ENCODE assay signal across 14 cellular contexts in the genomic region with DNA sequence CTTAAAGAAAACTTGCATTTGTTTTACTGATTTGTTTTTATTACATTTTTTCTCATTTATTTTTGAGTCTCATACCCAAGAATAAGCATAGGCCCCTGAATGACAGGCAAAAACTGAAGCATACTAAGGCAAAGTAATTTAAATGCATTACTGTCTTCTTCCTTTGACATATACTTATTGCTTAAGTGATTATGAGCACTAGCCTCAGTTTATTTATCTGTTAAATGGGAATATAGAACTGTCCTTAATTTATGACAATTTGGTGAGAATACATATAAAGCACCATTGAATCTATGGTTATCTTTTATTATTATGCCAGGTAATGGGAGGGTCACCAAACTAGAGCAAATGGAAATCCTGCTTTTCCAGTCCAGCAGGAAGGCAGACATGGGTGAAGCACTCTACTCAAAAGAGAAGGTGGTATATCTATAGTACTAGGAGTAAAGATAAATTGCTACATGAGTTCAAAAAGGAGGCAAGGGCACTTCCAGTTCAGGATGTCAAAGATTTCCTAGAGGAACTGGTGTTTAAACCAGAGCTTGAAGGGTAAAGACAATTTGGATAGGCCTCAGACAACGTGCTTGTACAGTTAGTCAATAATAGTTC.
DNase-seq lines count a peak whose midpoint lies in the region; ATAC-seq and TF ChIP-seq lines count a peak whose summit lies in the region.
"Had no signal": no experiment of that assay in that cellular context is flagged by ENCODE, and none has a peak within 500 bp of the region (broad histone marks: within the 10 kb centered on the region; RNA-seq: fewer than 3 reads in every experiment).

No MANE protein-coding gene starts in this region.

- CTCF ChIA-PET in CD4-positive, alpha-beta memory T cell (lab: Charles Lee; ENCODE audit: partially characterized antibody) = interaction anchor here (1.2 kb wide), 1 partner anchor 12 kb away, joined by 3 read pairs; no protein-coding TSS in a partner anchor
- CTCF ChIA-PET in T-cell (lab: Charles Lee) = no interaction called here
- CTCF ChIA-PET in GM10248 (lab: Yijun Ruan, JAX) = no interaction called here

- H3K27me3 ChIP-seq in CD4-positive, alpha-beta memory T cell (ENCODE audit: insufficient read depth, low read length) = no peaks in the 10 kb centered on the region
- H3K27me3 ChIP-seq in colonic mucosa = no peaks in the 10 kb centered on the region

- no peaks in the 10 kb centered on the region for H3K27me3 Mint-ChIP-seq in CD4-positive, alpha-beta memory T cell
- H3K27me3 Mint-ChIP-seq in T-cell (no peaks in the 10 kb centered on the region), progenitor cell of endocrine pancreas (no peaks in the 10 kb centered on the region)

- H3K4me3 ChIP-seq in CD4-positive, alpha-beta memory T cell (ENCODE audit: low read length in 2 of 2) = no peak overlapping the region
- no peak overlapping the region for H3K4me3 ChIP-seq in colonic mucosa

- peaks cover 15 to 19% of the 10 kb centered on the region in 2 donors for H3K36me3 Mint-ChIP-seq in CD4-positive, alpha-beta memory T cell
- H3K36me3 Mint-ChIP-seq in T-cell (peaks cover 22% of the 10 kb centered on the region), progenitor cell of endocrine pancreas (ENCODE audit: insufficient read depth) (peaks cover 4% of the 10 kb centered on the region)

- H3K36me3 ChIP-seq in CD4-positive, alpha-beta memory T cell (ENCODE audit: insufficient read depth, low read length) = no peaks in the 10 kb centered on the region
- H3K36me3 ChIP-seq in colonic mucosa = no peaks in the 10 kb centered on the region

- H3K9ac ChIP-seq in colonic mucosa (ENCODE audit: low read depth in 2 of 2, low read length in 2 of 2) = peak overlapping the region in 1 of 2 donors; percentile 3

- H3K27ac ChIP-seq in CD4-positive, alpha-beta memory T cell (ENCODE audit: low read depth, low read length) = no peak overlapping the region
- H3K27ac ChIP-seq in colonic mucosa = no peak overlapping the region

- no peak overlapping the region for H3K4me3 Mint-ChIP-seq in CD4-positive, alpha-beta memory T cell
- no peak overlapping the region for H3K4me3 Mint-ChIP-seq in T-cell
- no peak overlapping the region for H3K4me3 Mint-ChIP-seq in progenitor cell of endocrine pancreas (ENCODE audit: low read depth)
- H3K4me3 Mint-ChIP-seq: H9 had no signal

- ATAC-seq in T-cell (replicated peaks in 1 of 4) = no peak
- ATAC-seq in esophagus mucosa = peak; percentile 76

- H3K4me1 Mint-ChIP-seq in CD4-positive, alpha-beta memory T cell = peaks cover 28 to 54% (median 41%) of the 10 kb centered on the region in 4 donors
- peaks cover 69 to 80% (median 74%) of the 10 kb centered on the region in 3 donors for H3K4me1 Mint-ChIP-seq in T-cell
- peaks cover 59% of the 10 kb centered on the region for H3K4me1 Mint-ChIP-seq in progenitor cell of endocrine pancreas (ENCODE audit: low read depth)

- H3K4me1 ChIP-seq in CD4-positive, alpha-beta memory T cell (ENCODE audit: insufficient read depth, low read length) = peaks cover 25% of the 10 kb centered on the region
- H3K4me1 ChIP-seq in colonic mucosa = peaks cover 10% of the 10 kb centered on the region

- no peaks in the 10 kb centered on the region for H3K9me3 Mint-ChIP-seq in CD4-positive, alpha-beta memory T cell
- H3K9me3 Mint-ChIP-seq in T-cell (no peaks in the 10 kb centered on the region), progenitor cell of endocrine pancreas (ENCODE audit: low read depth) (no peaks in the 10 kb centered on the region)
- H3K9me3 Mint-ChIP-seq: H9 had no signal

- intact Hi-C loops in CD4-positive, alpha-beta memory T cell (cut with micrococcal nuclease) = no loop called here
- intact Hi-C loops in colonic mucosa (cut with DNase I) = no loop called here

- DNase-seq in CD4-positive, alpha-beta memory T cell = no peak
- DNase-seq in T-cell (no peak), progenitor cell of endocrine pancreas (ENCODE audit: low spot score, unreplicated experiment) (no peak), GM10248 (ENCODE audit: extremely low spot score) (no peak), NCI-H510A treated with DMSO at 0.1 percent for 48 hours (lab: John Stamatoyannopoulos, UW) (no peak), NCI-H774 (lab: John Stamatoyannopoulos, UW) (no peak), colonic mucosa (no peak)
- DNase-seq: ACHN; H9; NCI-H1436 treated with DMSO at 0.1 percent for 48 hours; NCI-H2081 treated with DMSO at 0.1 percent for 48 hours; NCI-H526 treated with DMSO at 0.1 percent for 48 hours; NK-92 treated with Interleukin-12 subunit alpha and Interleukin-12 subunit beta, amount 100 ng/mL, for 24 hours had no signal

- no peak for TF ChIP-seq CTCF in progenitor cell of endocrine pancreas (IDR thresholded peaks at IDR 0.05; ENCODE audit: unreplicated experiment)
- TF ChIP-seq CTCF in GM10248 (IDR thresholded peaks at IDR 0.05; ENCODE audit: control extremely low read depth, extremely low read depth, low read depth, missing control alignments) = no peak
- TF ChIP-seq CTCF in colonic mucosa (IDR thresholded peaks at IDR 0.05) = no peak

- no peaks in the 10 kb centered on the region for H3K9me3 ChIP-seq in CD4-positive, alpha-beta memory T cell (ENCODE audit: control insufficient read depth in 1 of 2, low read length in 2 of 2)
- no peaks in the 10 kb centered on the region for H3K9me3 ChIP-seq in colonic mucosa

- peak overlapping the region in 4 of 7 donors; percentile 2 to 74 (median 25) for H3K27ac Mint-ChIP-seq in CD4-positive, alpha-beta memory T cell
- peak overlapping the region; percentile 4 to 77 for H3K27ac Mint-ChIP-seq in T-cell
- H3K27ac Mint-ChIP-seq in progenitor cell of endocrine pancreas = peak overlapping the region; percentile 81

- POLR2A ChIA-PET in CD4-positive, alpha-beta memory T cell (lab: Charles Lee; ENCODE audit: partially characterized antibody) = no interaction called here
- POLR2A ChIA-PET in T-cell (lab: Charles Lee) (interaction anchor here in 1 of 2 donors (0.6 kb wide), 1 partner anchor 30 kb away, joined by 6 read pairs; no protein-coding TSS in a partner anchor), GM10248 (lab: Yijun Ruan, JAX) (no interaction called here)

Comparison
In these comparisons a context has a peak if more than half of its experiments do, and no peak if none do; other contexts are left out.
1. H3K27ac Mint-ChIP-seq: peak in every context shown above with its lines; median percentile 81 in progenitor cell of endocrine pancreas; 40 in T-cell; 25 in CD4-positive, alpha-beta memory T cell.